ENCODE assay signal across 38 cellular contexts in the genomic region with DNA sequence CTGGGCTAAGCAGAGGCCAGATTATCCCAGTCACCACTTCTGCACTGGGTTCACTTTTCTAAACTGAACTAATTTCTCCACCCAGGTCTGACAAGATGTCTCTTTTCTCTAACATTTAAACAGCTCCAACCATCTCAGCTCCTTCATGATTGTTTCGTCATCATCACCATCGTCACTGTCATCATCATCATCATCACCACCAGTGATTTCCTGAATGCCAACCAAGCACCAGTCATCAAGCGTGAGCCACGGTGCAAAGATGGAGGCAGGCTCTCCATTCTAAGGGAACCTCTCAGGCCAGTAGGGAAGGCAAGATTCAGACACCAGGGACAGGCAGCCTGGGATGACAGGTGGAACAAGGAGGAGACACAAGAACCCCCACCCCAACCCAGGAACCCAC. TPM values are rescaled to one million over a fixed set of nuclear protein-coding genes. Genes with fewer than 3 reads are reported as not detected.
DNase-seq lines count a peak whose midpoint lies in the region; ATAC-seq, FAIRE-seq and TF ChIP-seq lines count a peak whose summit lies in the region.
"Had no signal": no experiment of that assay in that cellular context is flagged by ENCODE, and none has a peak within 500 bp of the region (broad histone marks: within the 10 kb centered on the region; RNA-seq: fewer than 3 reads in every experiment).

No MANE protein-coding gene starts in this region.

- BruUV-seq in HepG2 (replicated peaks; lab: Mats Ljungman, UMichigan), result no TSS peak

- no peak overlapping the region for H2AFZ ChIP-seq in HepG2 (ENCODE audit: low read length)

- TF ChIP-seq EP300 in HepG2 (IDR thresholded peaks at IDR 0.05; ENCODE audit: low read depth in 2 of 2, low read length in 2 of 2), result no peak
- no peak for TF ChIP-seq EP300 in HepG2 (CRISPR knock-in tag; IDR thresholded peaks at IDR 0.05; ENCODE audit: borderline replicate concordance)

- no peak overlapping the region for H3K4me2 ChIP-seq in HepG2 (ENCODE audit: low read depth, low read length)
- H3K4me2 ChIP-seq: KMS-11, SK-N-SH had no signal

- TF ChIP-seq CTCF in HepG2 (CRISPR knock-in tag; IDR thresholded peaks at IDR 0.05), result no peak
- TF ChIP-seq CTCF in right lobe of liver (IDR thresholded peaks at IDR 0.05), result no peak

- DNase-seq in HepG2 (ENCODE audit: low spot score) (no peak), right lobe of liver (no peak), T-cell (no peak)
- DNase-seq in stimulated activated effector memory CD8-positive, alpha-beta T cell treated with anti-CD3 and anti-CD28 coated beads, Interleukin-12 subunit alpha, Interleukin-12 subunit beta, amount 100 ng/mL, for 72 hours (ENCODE audit: low spot score in 2 of 2), result no peak
- no peak for DNase-seq in stimulated activated CD4-positive, alpha-beta T cell treated with anti-CD3 and anti-CD28 coated beads, Interleukin-1b, Interleukin-23, amount 100 ng/mL, for 48 hours
- DNase-seq in activated T-cell treated with anti-CD3 and anti-CD28 coated beads, Interleukin-2, amount 50 U/mL, for 1 hour, result no peak
- DNase-seq: activated CD4-positive, alpha-beta memory T cell treated with anti-CD3 and anti-CD28 coated beads, Interleukin-2, amount 10 ng/mL, durations not matched to agents 7 days and 5 days; activated CD8-positive, alpha-beta memory T cell treated with anti-CD3 and anti-CD28 coated beads, Interleukin-2, amount 50 U/mL, for 48 hours; activated naive CD8-positive, alpha-beta T cell treated with anti-CD3 and anti-CD28 coated beads, Interleukin-2, amount 10 ng/mL, durations not matched to agents 7 days and 5 days; aorta; BE2C; DMS79; effector CD4-positive, alpha-beta T cell; GDM1; hypothalamus; immature natural killer cell; left colon; mucosa of descending colon; NCI-H1417 treated with DMSO at 0.1 percent for 48 hours; NCI-H2081; NCI-H2227 treated with DMSO at 0.1 percent for 48 hours; NCI-H526; NK-92 treated with Interleukin-12 subunit alpha and Interleukin-12 subunit beta, amount 100 ng/mL, for 24 hours; PC-3; SK-N-SH; stimulated activated CD4-positive, alpha-beta T cell treated with anti-CD3 and anti-CD28 coated beads, Interleukin-15, amount 100 ng/mL, for 24 hours; T-helper 2 cell had no signal

- CTCF ChIA-PET in HepG2 (lab: Yijun Ruan, JAX; ENCODE audit: low intra/inter-chr PET ratio, low total read pairs) (no interaction called here), T-cell (lab: Charles Lee) (interaction anchor here (1.1 to 1.2 kb wide), 2 partner anchors 27 to 40 kb away, joined by 3 to 6 read pairs; partner anchors contain the start of gene CATIP (in 1 of the 2))

- intact Hi-C loops in HepG2 (cut with micrococcal nuclease; ENCODE audit: unreplicated experiment), result no loop called here
- intact Hi-C loops in right lobe of liver (cut with DNase I), result no loop called here

- H3K9ac ChIP-seq in HepG2 (ENCODE audit: insufficient read depth, low read depth, low read length), result no peak overlapping the region
- H3K9ac ChIP-seq: KMS-11, SK-N-SH had no signal

- H3K27me3 ChIP-seq in HepG2 (ENCODE audit: control insufficient read depth in 1 of 2, insufficient read depth in 2 of 2, low read length in 2 of 2) (no peaks in the 10 kb centered on the region), right lobe of liver (no peaks in the 10 kb centered on the region)
- H3K27me3 ChIP-seq: BE2C had no signal

- H3K4me3 ChIP-seq in HepG2 (replicated peaks in 1 of 3; ENCODE audit: insufficient read depth in 1 of 3, low read depth in 2 of 3, low read length in 3 of 3), result no peak overlapping the region
- H3K4me3 ChIP-seq in right lobe of liver, result no peak overlapping the region
- H3K4me3 ChIP-seq: mucosa of descending colon had no signal

- TF ChIP-seq POLR2A in HepG2 (IDR thresholded peaks at IDR 0.05; ENCODE audit: insufficient read depth in 1 of 2, low read depth in 2 of 2, low read length in 2 of 2), result no peak
- TF ChIP-seq POLR2A in right lobe of liver (IDR thresholded peaks at IDR 0.05), result no peak

- no peaks in the 10 kb centered on the region for H3K36me3 ChIP-seq in HepG2 (replicated peaks in 1 of 2; ENCODE audit: control insufficient read depth in 1 of 2, insufficient read depth in 2 of 2, low read length in 2 of 2)
- no peaks in the 10 kb centered on the region for H3K36me3 ChIP-seq in right lobe of liver
- H3K36me3 ChIP-seq: BE2C had no signal

- H3K27ac ChIP-seq in HepG2 (ENCODE audit: extremely low read length, insufficient read depth, low read length) (no peak overlapping the region), right lobe of liver (no peak overlapping the region)
- H3K27ac ChIP-seq: KMS-11 had no signal

- in situ Hi-C loops in HepG2 (cut with HindIII; ENCODE audit: extremely low pct_ligation_motif_present, low pct_unique_long_range_greater_than_20kb), result no loop called here

- H3K4me1 ChIP-seq in HepG2 (ENCODE audit: insufficient read depth, low read length) (peaks cover 60% of the 10 kb centered on the region), right lobe of liver (peaks cover 2 to 30% (median 12%) of the 10 kb centered on the region in 4 donors)

- H3K9me3 ChIP-seq in HepG2 (ENCODE audit: low read length), result no peaks in the 10 kb centered on the region
- H3K9me3 ChIP-seq in right lobe of liver, result no peaks in the 10 kb centered on the region
- H3K9me3 ChIP-seq: BE2C, mucosa of descending colon, SK-N-SH had no signal

- H3K79me2 ChIP-seq in HepG2 (ENCODE audit: insufficient read depth, low read length), result no peaks in the 10 kb centered on the region

- peak overlapping the region in 2 of 3 donors; percentile 70 to 80 for H3K4me3 Mint-ChIP-seq in T-cell
- H3K4me3 Mint-ChIP-seq in stimulated activated effector memory CD8-positive, alpha-beta T cell treated with anti-CD3 and anti-CD28 coated beads, Interleukin-12 subunit alpha, Interleukin-12 subunit beta, amount 100 ng/mL, for 72 hours, result no peak overlapping the region
- H3K4me3 Mint-ChIP-seq: activated CD4-positive, alpha-beta memory T cell treated with anti-CD3 and anti-CD28 coated beads, Interleukin-2, amount 10 ng/mL, durations not matched to agents 7 days and 5 days; activated naive CD8-positive, alpha-beta T cell treated with anti-CD3 and anti-CD28 coated beads, Interleukin-2, amount 10 ng/mL, durations not matched to agents 7 days and 5 days; immature natural killer cell; nephron; stimulated activated memory B cell treated with anti-CD40 and anti-IgM and Interleukin-4, amounts not matched to agents 10 μg/mL and 1 μg/mL and 100 μg/mL, for 72 hours had no signal

- TF ChIP-seq RAD21 in HepG2 (CRISPR knock-in tag; IDR thresholded peaks at IDR 0.05), result no peak

- peaks cover 0 to 3% (median 0%) of the 10 kb centered on the region in 3 donors for H3K9me3 Mint-ChIP-seq in T-cell
- H3K9me3 Mint-ChIP-seq in stimulated activated effector memory CD8-positive, alpha-beta T cell treated with anti-CD3 and anti-CD28 coated beads, Interleukin-12 subunit alpha, Interleukin-12 subunit beta, amount 100 ng/mL, for 72 hours, result no peaks in the 10 kb centered on the region
- H3K9me3 Mint-ChIP-seq: activated CD4-positive, alpha-beta memory T cell treated with anti-CD3 and anti-CD28 coated beads, Interleukin-2, amount 10 ng/mL, durations not matched to agents 7 days and 5 days; activated naive CD8-positive, alpha-beta T cell treated with anti-CD3 and anti-CD28 coated beads, Interleukin-2, amount 10 ng/mL, durations not matched to agents 7 days and 5 days; immature natural killer cell; nephron; stimulated activated memory B cell treated with anti-CD40 and anti-IgM and Interleukin-4, amounts not matched to agents 10 μg/mL and 1 μg/mL and 100 μg/mL, for 72 hours had no signal

- H4K20me1 ChIP-seq in HepG2 (ENCODE audit: insufficient read depth, low read length), result no peaks in the 10 kb centered on the region

- POLR2A ChIA-PET in HepG2 (lab: Yijun Ruan, JAX) (interaction anchor here (0.7 kb wide), 1 partner anchor 25 kb away, joined by 5 read pairs; no protein-coding TSS in a partner anchor), T-cell (lab: Charles Lee) (interaction anchor here in 1 of 2 donors (0.6 kb wide), 1 partner anchor 78 kb away, joined by 3 read pairs; no protein-coding TSS in a partner anchor)

- no peak for FAIRE-seq in HepG2 (lab: Jason Lieb, UNC)
- FAIRE-seq: H54 had no signal

- peak overlapping the region; percentile 95 to 99 for H3K27ac Mint-ChIP-seq in T-cell
- peak overlapping the region; percentile 88 for H3K27ac Mint-ChIP-seq in stimulated activated effector memory CD8-positive, alpha-beta T cell treated with anti-CD3 and anti-CD28 coated beads, Interleukin-12 subunit alpha, Interleukin-12 subunit beta, amount 100 ng/mL, for 72 hours
- H3K27ac Mint-ChIP-seq: activated T-helper 17 cell treated with anti-CD3 and anti-CD28 coated beads, Interleukin-2, amount 50 U/mL, for 72 hours; stimulated activated memory B cell treated with anti-CD40 and anti-IgM and Interleukin-4, amounts not matched to agents 10 μg/mL and 1 μg/mL and 100 μg/mL, for 72 hours had no signal

- no peaks in the 10 kb centered on the region for H3K36me3 Mint-ChIP-seq in T-cell
- no peaks in the 10 kb centered on the region for H3K36me3 Mint-ChIP-seq in stimulated activated effector memory CD8-positive, alpha-beta T cell treated with anti-CD3 and anti-CD28 coated beads, Interleukin-12 subunit alpha, Interleukin-12 subunit beta, amount 100 ng/mL, for 72 hours
- H3K36me3 Mint-ChIP-seq: stimulated activated memory B cell treated with anti-CD40 and anti-IgM and Interleukin-4, amounts not matched to agents 10 μg/mL and 1 μg/mL and 100 μg/mL, for 72 hours had no signal

- H3K27me3 Mint-ChIP-seq in T-cell, result no peaks in the 10 kb centered on the region
- H3K27me3 Mint-ChIP-seq: activated naive CD8-positive, alpha-beta T cell treated with anti-CD3 and anti-CD28 coated beads, Interleukin-2, amount 10 ng/mL, durations not matched to agents 7 days and 5 days; activated T-helper 17 cell treated with anti-CD3 and anti-CD28 coated beads, Interleukin-2, amount 50 U/mL, for 72 hours; stimulated activated memory B cell treated with anti-CD40 and anti-IgM and Interleukin-4, amounts not matched to agents 10 μg/mL and 1 μg/mL and 100 μg/mL, for 72 hours had no signal

- ATAC-seq in HepG2, result no peak
- no peak for ATAC-seq in right lobe of liver
- ATAC-seq in T-cell (replicated peaks in 1 of 4), result no peak
- no peak for ATAC-seq in stimulated activated effector memory CD8-positive, alpha-beta T cell treated with anti-CD3 and anti-CD28 coated beads, Interleukin-12 subunit alpha, Interleukin-12 subunit beta, amount 100 ng/mL, for 72 hours
- ATAC-seq: activated T-helper 17 cell treated with anti-CD3 and anti-CD28 coated beads, Interleukin-2, amount 50 U/mL, for 72 hours; left colon; mucosa of descending colon; PC-3; Right ventricle myocardium inferior; stimulated activated memory B cell treated with anti-CD40 and anti-IgM and Interleukin-4, amounts not matched to agents 10 μg/mL and 1 μg/mL and 100 μg/mL, for 72 hours had no signal

- 74% methylated on average over 4 of the region's 4 CpGs for WGBS in HepG2 (ENCODE audit: low lambda C conversion rate)
- 86% methylated on average over 4 of the region's 4 CpGs for WGBS in right lobe of liver (ENCODE audit: insufficient coverage, low coverage, low lambda C conversion rate, missing lambda C conversion rate)

- H3K4me1 Mint-ChIP-seq in T-cell, result peaks cover 54 to 67% (median 56%) of the 10 kb centered on the region in 3 donors
- peaks cover 35% of the 10 kb centered on the region for H3K4me1 Mint-ChIP-seq in stimulated activated effector memory CD8-positive, alpha-beta T cell treated with anti-CD3 and anti-CD28 coated beads, Interleukin-12 subunit alpha, Interleukin-12 subunit beta, amount 100 ng/mL, for 72 hours

RNA-seq across cellular contexts. Expression of gene TMBIM1, which starts 25.5 kb away (rescaled TPM):
- total RNA-seq in HepG2 (2016; rRNA removed; fragmentation: Illumina TruSeq; extraction: Trizol) (69.7 and 139 TPM in 2 replicates), right lobe of liver (100 to 1,000 TPM; 101 to 160 (median 126) TPM), T-cell (100 to 1,000 TPM in 3 of 5 donors, 10 to 100 TPM in 2; 78.8 to 166 (median 144) TPM)
- total RNA-seq in HepG2 (2016; cell fraction: cytosol; rRNA removed; fragmentation: Illumina TruSeq; extraction: Trizol; ENCODE audit: low read depth), result 37.2 and 38.6 TPM in 2 replicates
- 57.8 and 142 TPM in 2 replicates for total RNA-seq in HepG2 (2016; cell fraction: insoluble cytoplasmic fraction; rRNA removed; fragmentation: Illumina TruSeq; extraction: Trizol)
- 88.3 and 90.4 TPM in 2 replicates for total RNA-seq in HepG2 (2016; cell fraction: membrane; rRNA removed; fragmentation: Illumina TruSeq; extraction: Trizol)
- total RNA-seq in HepG2 (2016; cell fraction: nucleus; rRNA removed; fragmentation: Illumina TruSeq; extraction: Trizol), result 108 and 128 TPM in 2 replicates
- polyA plus RNA-seq in HepG2 (2011; rRNA removed), result 127 and 181 TPM in 2 replicates
- 146 and 187 TPM in 2 replicates for polyA plus RNA-seq in HepG2 (2011; cell fraction: cytosol; rRNA removed)
- polyA plus RNA-seq in HepG2 (2011; cell fraction: nucleus; rRNA removed), result 207 and 243 TPM in 2 replicates
- 254 and 390 TPM in 2 replicates for polyA plus RNA-seq in HepG2 (2012)
- polyA plus RNA-seq in HepG2 (2016; cell fraction: cytosol; fragmentation: Illumina TruSeq; extraction: Trizol; ENCODE audit: low read depth), result 33.9 and 35.7 TPM in 2 replicates
- polyA plus RNA-seq in HepG2 (2016; cell fraction: insoluble cytoplasmic fraction; fragmentation: Illumina TruSeq; extraction: Trizol; ENCODE audit: low read depth), result 56.2 and 61.3 TPM in 2 replicates
- polyA plus RNA-seq in HepG2 (2016; cell fraction: membrane; fragmentation: Illumina TruSeq; extraction: Trizol; ENCODE audit: low read depth), result 62.1 and 66.4 TPM in 2 replicates
- 152 and 156 TPM in 2 replicates for polyA plus RNA-seq in HepG2 (2016; cell fraction: nucleus; fragmentation: Illumina TruSeq; extraction: Trizol; ENCODE audit: insufficient read depth, low read depth)
- polyA minus RNA-seq in HepG2 (2011; rRNA and poly(A)+ RNA removed; ENCODE audit: low replicate concordance), result 19.4 and 315 TPM in 2 replicates
- polyA minus RNA-seq in HepG2 (2011; cell fraction: cytosol; rRNA and poly(A)+ RNA removed), result 88.2 and 133 TPM in 2 replicates
- polyA minus RNA-seq in HepG2 (2011; cell fraction: nucleus; rRNA and poly(A)+ RNA removed), result 37.2 and 64.6 TPM in 2 replicates

RNA-seq across cellular contexts. Expression of gene CATIP, which starts 38.8 kb away (rescaled TPM):
- 0.22 TPM in 1 of 2 replicates, not detected in the other for total RNA-seq in HepG2 (2016; rRNA removed; fragmentation: Illumina TruSeq; extraction: Trizol)
- 0.35 TPM in 1 of 2 replicates, not detected in the other for total RNA-seq in HepG2 (2016; cell fraction: cytosol; rRNA removed; fragmentation: Illumina TruSeq; extraction: Trizol; ENCODE audit: low read depth)
- total RNA-seq in HepG2 (2016; cell fraction: insoluble cytoplasmic fraction; rRNA removed; fragmentation: Illumina TruSeq; extraction: Trizol), result 0.15 TPM in 1 of 2 replicates, not detected in the other
- 0.38 and 0.49 TPM in 2 replicates for total RNA-seq in HepG2 (2016; cell fraction: membrane; rRNA removed; fragmentation: Illumina TruSeq; extraction: Trizol)
- not detected in 2 replicates for total RNA-seq in HepG2 (2016; cell fraction: nucleus; rRNA removed; fragmentation: Illumina TruSeq; extraction: Trizol)
- 0.07 and 0.09 TPM in 2 replicates for polyA plus RNA-seq in HepG2 (2011; rRNA removed)
- polyA plus RNA-seq in HepG2 (2011; cell fraction: cytosol; rRNA removed), result 0.09 and 0.15 TPM in 2 replicates
- polyA plus RNA-seq in HepG2 (2011; cell fraction: nucleus; rRNA removed), result 0.48 and 0.87 TPM in 2 replicates
- 0.15 TPM in 1 of 2 replicates, not detected in the other for polyA plus RNA-seq in HepG2 (2012)
- polyA plus RNA-seq in HepG2 (2016; cell fraction: cytosol; fragmentation: Illumina TruSeq; extraction: Trizol; ENCODE audit: low read depth), result not detected in 2 replicates
- polyA plus RNA-seq in HepG2 (2016; cell fraction: insoluble cytoplasmic fraction; fragmentation: Illumina TruSeq; extraction: Trizol; ENCODE audit: low read depth), result not detected in 2 replicates
- not detected in 2 replicates for polyA plus RNA-seq in HepG2 (2016; cell fraction: membrane; fragmentation: Illumina TruSeq; extraction: Trizol; ENCODE audit: low read depth)
- polyA plus RNA-seq in HepG2 (2016; cell fraction: nucleus; fragmentation: Illumina TruSeq; extraction: Trizol; ENCODE audit: insufficient read depth, low read depth), result not detected in 2 replicates
- polyA minus RNA-seq in HepG2 (2011; rRNA and poly(A)+ RNA removed; ENCODE audit: low replicate concordance), result 0.36 TPM in 1 of 2 replicates, not detected in the other
- not detected in 2 replicates for polyA minus RNA-seq in HepG2 (2011; cell fraction: cytosol; rRNA and poly(A)+ RNA removed)
- 1.4 TPM in 1 of 2 replicates, not detected in the other for polyA minus RNA-seq in HepG2 (2011; cell fraction: nucleus; rRNA and poly(A)+ RNA removed)
- not detected for total RNA-seq in right lobe of liver
- not detected for total RNA-seq in T-cell
- total RNA-seq: activated CD4-positive, alpha-beta memory T cell treated with anti-CD3 and anti-CD28 coated beads, Interleukin-2, amount 10 ng/mL, durations not matched to agents 7 days and 5 days; activated naive CD8-positive, alpha-beta T cell treated with anti-CD3 and anti-CD28 coated beads, Interleukin-2, amount 10 ng/mL, durations not matched to agents 7 days and 5 days; activated T-helper 17 cell treated with anti-CD3 and anti-CD28 coated beads, Interleukin-2, amount 50 U/mL, for 72 hours; aorta; bronchial epithelial cell; left colon; lung microvascular endothelial cell; mucosa of descending colon; osteoblast; PC-3; pulmonary artery endothelial cell; Right ventricle myocardium inferior; subcutaneous adipose tissue had no signal

RNA-seq across cellular contexts. Expression of gene PNKD, which starts 47.5 kb away (rescaled TPM):
- total RNA-seq in HepG2 (2016; rRNA removed; fragmentation: Illumina TruSeq; extraction: Trizol) (50.0 and 55.9 TPM in 2 replicates), right lobe of liver (100 to 1,000 TPM in 4 of 6 experiments, 10 to 100 TPM in 2; 78.5 to 137 (median 115) TPM), T-cell (10 to 100 TPM; 17.4 to 33.1 (median 30.6) TPM)
- 21.6 and 27.3 TPM in 2 replicates for total RNA-seq in HepG2 (2016; cell fraction: cytosol; rRNA removed; fragmentation: Illumina TruSeq; extraction: Trizol; ENCODE audit: low read depth)
- 48.3 and 59.8 TPM in 2 replicates for total RNA-seq in HepG2 (2016; cell fraction: insoluble cytoplasmic fraction; rRNA removed; fragmentation: Illumina TruSeq; extraction: Trizol)
- 30.6 and 30.7 TPM in 2 replicates for total RNA-seq in HepG2 (2016; cell fraction: membrane; rRNA removed; fragmentation: Illumina TruSeq; extraction: Trizol)
- 34.2 and 39.5 TPM in 2 replicates for total RNA-seq in HepG2 (2016; cell fraction: nucleus; rRNA removed; fragmentation: Illumina TruSeq; extraction: Trizol)
- polyA plus RNA-seq in HepG2 (2011; rRNA removed), result 78.0 and 80.4 TPM in 2 replicates
- polyA plus RNA-seq in HepG2 (2011; cell fraction: cytosol; rRNA removed), result 48.4 and 76.6 TPM in 2 replicates
- polyA plus RNA-seq in HepG2 (2011; cell fraction: nucleus; rRNA removed), result 76.3 and 77.5 TPM in 2 replicates
- polyA plus RNA-seq in HepG2 (2012), result 59.5 and 60.9 TPM in 2 replicates
- 24.9 and 29.3 TPM in 2 replicates for polyA plus RNA-seq in HepG2 (2016; cell fraction: cytosol; fragmentation: Illumina TruSeq; extraction: Trizol; ENCODE audit: low read depth)
- polyA plus RNA-seq in HepG2 (2016; cell fraction: insoluble cytoplasmic fraction; fragmentation: Illumina TruSeq; extraction: Trizol; ENCODE audit: low read depth), result 58.0 and 59.1 TPM in 2 replicates
- 31.6 and 35.4 TPM in 2 replicates for polyA plus RNA-seq in HepG2 (2016; cell fraction: membrane; fragmentation: Illumina TruSeq; extraction: Trizol; ENCODE audit: low read depth)
- 73.5 and 80.9 TPM in 2 replicates for polyA plus RNA-seq in HepG2 (2016; cell fraction: nucleus; fragmentation: Illumina TruSeq; extraction: Trizol; ENCODE audit: insufficient read depth, low read depth)
- 33.3 and 44.2 TPM in 2 replicates for polyA minus RNA-seq in HepG2 (2011; rRNA and poly(A)+ RNA removed; ENCODE audit: low replicate concordance)
- polyA minus RNA-seq in HepG2 (2011; cell fraction: cytosol; rRNA and poly(A)+ RNA removed), result 15.5 and 20.7 TPM in 2 replicates
- 9.7 and 10.9 TPM in 2 replicates for polyA minus RNA-seq in HepG2 (2011; cell fraction: nucleus; rRNA and poly(A)+ RNA removed)

RNA-seq across cellular contexts. Expression of gene AAMP, which starts 47.9 kb away (rescaled TPM):
- total RNA-seq in HepG2 (2016; rRNA removed; fragmentation: Illumina TruSeq; extraction: Trizol) (186 and 241 TPM in 2 replicates), right lobe of liver (10 to 100 TPM; 40.0 to 99.5 (median 45.2) TPM), T-cell (10 to 100 TPM; 46.2 to 71.3 (median 67.4) TPM)
- total RNA-seq in HepG2 (2016; cell fraction: cytosol; rRNA removed; fragmentation: Illumina TruSeq; extraction: Trizol; ENCODE audit: low read depth), result 26.6 and 29.2 TPM in 2 replicates
- total RNA-seq in HepG2 (2016; cell fraction: insoluble cytoplasmic fraction; rRNA removed; fragmentation: Illumina TruSeq; extraction: Trizol), result 202 and 247 TPM in 2 replicates
- 56.8 and 59.3 TPM in 2 replicates for total RNA-seq in HepG2 (2016; cell fraction: membrane; rRNA removed; fragmentation: Illumina TruSeq; extraction: Trizol)
- 85.4 and 91.7 TPM in 2 replicates for total RNA-seq in HepG2 (2016; cell fraction: nucleus; rRNA removed; fragmentation: Illumina TruSeq; extraction: Trizol)
- polyA plus RNA-seq in HepG2 (2011; rRNA removed), result 110 and 119 TPM in 2 replicates
- polyA plus RNA-seq in HepG2 (2011; cell fraction: cytosol; rRNA removed), result 138 and 202 TPM in 2 replicates
- polyA plus RNA-seq in HepG2 (2011; cell fraction: nucleus; rRNA removed), result 161 and 181 TPM in 2 replicates
- polyA plus RNA-seq in HepG2 (2012), result 99.2 and 104 TPM in 2 replicates
- 13.9 and 16.0 TPM in 2 replicates for polyA plus RNA-seq in HepG2 (2016; cell fraction: cytosol; fragmentation: Illumina TruSeq; extraction: Trizol; ENCODE audit: low read depth)
- polyA plus RNA-seq in HepG2 (2016; cell fraction: insoluble cytoplasmic fraction; fragmentation: Illumina TruSeq; extraction: Trizol; ENCODE audit: low read depth), result 224 and 231 TPM in 2 replicates
- 30.9 and 33.2 TPM in 2 replicates for polyA plus RNA-seq in HepG2 (2016; cell fraction: membrane; fragmentation: Illumina TruSeq; extraction: Trizol; ENCODE audit: low read depth)
- 127 and 131 TPM in 2 replicates for polyA plus RNA-seq in HepG2 (2016; cell fraction: nucleus; fragmentation: Illumina TruSeq; extraction: Trizol; ENCODE audit: insufficient read depth, low read depth)
- 41.5 and 143 TPM in 2 replicates for polyA minus RNA-seq in HepG2 (2011; rRNA and poly(A)+ RNA removed; ENCODE audit: low replicate concordance)
- 58.2 and 63.3 TPM in 2 replicates for polyA minus RNA-seq in HepG2 (2011; cell fraction: cytosol; rRNA and poly(A)+ RNA removed)
- polyA minus RNA-seq in HepG2 (2011; cell fraction: nucleus; rRNA and poly(A)+ RNA removed), result 39.9 and 43.6 TPM in 2 replicates

RNA-seq across cellular contexts. Expression of gene GPBAR1, which starts 57.0 kb away (rescaled TPM):
- 0.09 TPM in 1 of 2 replicates, not detected in the other for total RNA-seq in HepG2 (2016; rRNA removed; fragmentation: Illumina TruSeq; extraction: Trizol)
- not detected in 2 replicates for total RNA-seq in HepG2 (2016; cell fraction: cytosol; rRNA removed; fragmentation: Illumina TruSeq; extraction: Trizol; ENCODE audit: low read depth)
- 0.15 TPM in 1 of 2 replicates, not detected in the other for total RNA-seq in HepG2 (2016; cell fraction: insoluble cytoplasmic fraction; rRNA removed; fragmentation: Illumina TruSeq; extraction: Trizol)
- total RNA-seq in HepG2 (2016; cell fraction: membrane; rRNA removed; fragmentation: Illumina TruSeq; extraction: Trizol), result 0.17 TPM in 1 of 2 replicates, not detected in the other
- 0.25 and 0.38 TPM in 2 replicates for total RNA-seq in HepG2 (2016; cell fraction: nucleus; rRNA removed; fragmentation: Illumina TruSeq; extraction: Trizol)
- 0.05 and 0.09 TPM in 2 replicates for polyA plus RNA-seq in HepG2 (2011; rRNA removed)
- polyA plus RNA-seq in HepG2 (2011; cell fraction: cytosol; rRNA removed), result 0.05 and 0.12 TPM in 2 replicates
- polyA plus RNA-seq in HepG2 (2011; cell fraction: nucleus; rRNA removed), result 0.45 and 0.68 TPM in 2 replicates
- polyA plus RNA-seq in HepG2 (2012), result 0.09 and 0.11 TPM in 2 replicates
- 0.08 and 0.22 TPM in 2 replicates for polyA plus RNA-seq in HepG2 (2016; cell fraction: cytosol; fragmentation: Illumina TruSeq; extraction: Trizol; ENCODE audit: low read depth)
- polyA plus RNA-seq in HepG2 (2016; cell fraction: insoluble cytoplasmic fraction; fragmentation: Illumina TruSeq; extraction: Trizol; ENCODE audit: low read depth), result 0.16 TPM in 1 of 2 replicates, not detected in the other
- polyA plus RNA-seq in HepG2 (2016; cell fraction: membrane; fragmentation: Illumina TruSeq; extraction: Trizol; ENCODE audit: low read depth), result 0.22 and 0.27 TPM in 2 replicates
- polyA plus RNA-seq in HepG2 (2016; cell fraction: nucleus; fragmentation: Illumina TruSeq; extraction: Trizol; ENCODE audit: insufficient read depth, low read depth), result not detected in 2 replicates
- polyA minus RNA-seq in HepG2 (2011; rRNA and poly(A)+ RNA removed; ENCODE audit: low replicate concordance), result 0.12 and 1.2 TPM in 2 replicates
- polyA minus RNA-seq in HepG2 (2011; cell fraction: cytosol; rRNA and poly(A)+ RNA removed), result not detected in 2 replicates
- 1.2 and 1.5 TPM in 2 replicates for polyA minus RNA-seq in HepG2 (2011; cell fraction: nucleus; rRNA and poly(A)+ RNA removed)
- 1 to 10 TPM in 2 of 6 experiments, under 1 TPM in 4; 0.56 to 3.2 (median 0.94) TPM for total RNA-seq in right lobe of liver
- 1 to 10 TPM in 4 of 5 donors, under 1 TPM in 1; 0.89 to 2.7 (median 1.2) TPM for total RNA-seq in T-cell
